ENCODE assay signal across 1 cellular context in the genomic region with DNA sequence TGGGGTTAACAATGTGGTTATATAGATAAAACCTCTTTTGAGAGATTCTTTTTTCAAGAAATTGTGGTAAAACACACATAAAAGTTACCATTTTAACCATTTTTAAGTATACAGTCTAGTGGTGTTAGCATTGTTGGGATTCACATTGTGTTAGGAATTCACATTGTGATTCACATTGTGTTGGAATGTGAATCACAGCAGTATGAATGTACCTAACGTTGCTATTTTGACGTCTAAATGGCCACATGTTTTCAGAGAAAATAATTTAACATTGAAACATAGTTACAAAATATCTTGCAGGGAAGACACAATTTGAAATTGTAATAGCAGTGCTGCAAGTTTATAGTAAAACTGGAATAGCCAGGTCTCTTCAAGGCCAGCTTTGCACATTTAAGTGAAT.
TF ChIP-seq lines count a peak whose summit lies in the region.

No MANE protein-coding gene starts in this region.

TF ChIP-seq in WTC11, 78 proteins besides CTCF, POLR2A, EP300 and RAD21 (continued from another document):
- no peak for TF ChIP-seq PRDM15 (CRISPR knock-in tag; IDR thresholded peaks at IDR 0.05)
- no peak for TF ChIP-seq STAT6 (CRISPR knock-in tag; conservative IDR thresholded peaks at IDR 0.05; ENCODE audit: low read depth)
- no peak for TF ChIP-seq SP1 (CRISPR knock-in tag; conservative IDR thresholded peaks at IDR 0.05)
